8 cellular contexts compared by ENCODE assay signal in the genomic region with DNA sequence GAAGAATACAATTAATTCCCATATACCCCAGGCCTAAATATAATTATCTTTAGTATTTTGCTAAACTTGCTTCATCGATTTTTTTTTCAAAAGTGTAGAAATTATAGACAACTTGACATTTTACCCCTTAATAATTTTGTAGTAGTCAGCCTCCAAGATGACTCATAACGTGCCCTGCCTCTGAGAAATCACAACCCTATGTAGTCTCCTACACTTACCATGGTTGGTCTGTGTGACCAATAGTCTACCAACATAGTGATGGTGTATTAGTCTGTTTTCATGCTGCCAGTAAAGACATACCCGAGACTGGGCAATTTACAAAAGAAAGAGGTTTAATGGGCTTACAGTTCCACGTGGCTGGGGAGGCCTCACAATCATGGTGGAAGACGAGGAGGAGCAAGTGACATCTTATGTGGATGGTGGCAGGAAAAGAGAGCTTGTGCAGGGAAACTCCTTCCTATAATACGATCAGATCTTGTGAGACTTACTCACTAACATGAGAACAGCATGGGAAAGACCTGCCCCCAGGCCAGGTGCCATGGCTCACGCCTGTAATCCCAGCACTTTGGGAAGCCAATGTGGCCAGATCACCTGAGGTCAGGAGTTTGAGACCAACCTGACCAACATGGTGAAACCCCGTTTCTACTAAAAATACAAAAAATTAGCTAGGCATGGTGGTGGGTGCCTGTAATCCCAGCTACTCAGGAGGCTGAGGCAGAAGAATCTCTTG. TPM values are rescaled to one million over a fixed set of nuclear protein-coding genes. Genes with fewer than 3 reads are reported as not detected.
DNase-seq lines count a peak whose midpoint lies in the region; ATAC-seq, FAIRE-seq and TF ChIP-seq lines count a peak whose summit lies in the region.
"Not testable (repeated sequence)": the region's sequence is repeated elsewhere in the genome, so short reads cannot be mapped to it uniquely, and the experiment has no call there.

No MANE protein-coding gene starts in this region.

- not testable (repeated sequence) for H3K4me2 ChIP-seq in K562 (ENCODE audit: insufficient read depth, low read length)

- in situ Hi-C loops in K562 (cut with MboI) = not testable (repeated sequence)

- H3K9me3 Mint-ChIP-seq in mesothelial cell of epicardium = not testable (repeated sequence)

- TF ChIP-seq CTCF in K562 (IDR thresholded peaks at IDR 0.05 in 2 of 3, conservative IDR thresholded peaks at IDR 0.05 in 1 of 3; ENCODE audit: insufficient read depth in 2 of 3, low read depth in 1 of 3, low read length in 3 of 3); mesothelial cell of epicardium (IDR thresholded peaks at IDR 0.05; ENCODE audit: unreplicated experiment): not testable (repeated sequence)

- not testable (repeated sequence) for FAIRE-seq in K562 (lab: Jason Lieb, UNC); urothelium cell line (lab: Jason Lieb, UNC)

- H3K9ac ChIP-seq in K562 (ENCODE audit: insufficient read depth in 1 of 2, low read depth in 2 of 2, low read length in 2 of 2) = not testable (repeated sequence)

- H3K4me1 Mint-ChIP-seq in mesothelial cell of epicardium = peaks cover 27% of the 10 kb centered on the region

- ATAC-seq in GM18511 (IDR thresholded peaks at IDR 0.05; ENCODE audit: unreplicated experiment) (peak; percentile 53), GM21381 (IDR thresholded peaks at IDR 0.05; ENCODE audit: unreplicated experiment) (peak; percentile 47), HG02798 (IDR thresholded peaks at IDR 0.05; ENCODE audit: poor library complexity, unreplicated experiment) (peak; percentile 59), HG03442 (IDR thresholded peaks at IDR 0.05; ENCODE audit: unreplicated experiment) (peak; percentile 68)
- ATAC-seq in K562 = not testable (repeated sequence)

- not testable (repeated sequence) for TF ChIP-seq EP300 in K562 (IDR thresholded peaks at IDR 0.05; ENCODE audit: low read length)

- POLR2A ChIA-PET in K562 (lab: Yijun Ruan, JAX) = interaction anchor here (0.7 to 4.9 kb wide), 8 partner anchors 8 to 111 kb away, joined by 3 to 31 read pairs (median 4); a partner anchor contains a TSS

- intact Hi-C loops in K562 (cut with micrococcal nuclease) = not testable (repeated sequence)

- H4K20me1 ChIP-seq in K562 (replicated peaks; ENCODE audit: control insufficient read depth, insufficient read depth, low read length) = not testable (repeated sequence)

- not testable (repeated sequence) for TF ChIP-seq POLR2A in K562 (conservative IDR thresholded peaks at IDR 0.05)

- not testable (repeated sequence) for H3K27me3 Mint-ChIP-seq in mesothelial cell of epicardium (ENCODE audit: low read depth)

- TF ChIP-seq RAD21 in K562 (CRISPR knock-in tag; conservative IDR thresholded peaks at IDR 0.05 in 1 of 2, IDR thresholded peaks at IDR 0.05 in 1 of 2) = not testable (repeated sequence)

- not testable (repeated sequence) for H3K4me3 Mint-ChIP-seq in mesothelial cell of epicardium

- H3K36me3 Mint-ChIP-seq in mesothelial cell of epicardium = not testable (repeated sequence)

- not testable (repeated sequence) for H3K27me3 ChIP-seq in K562 (ENCODE audit: control insufficient read depth in 2 of 2, insufficient read depth in 2 of 2, low read length in 2 of 2)

- H3K27ac Mint-ChIP-seq in mesothelial cell of epicardium = peak overlapping the region; percentile 82

- H3K36me3 ChIP-seq in K562 (ENCODE audit: control insufficient read depth, insufficient read depth, low read length) = not testable (repeated sequence)

- DNase-seq in RPMI7951 (ENCODE audit: low read depth) (peak; percentile 66), urothelium cell line (ENCODE audit: low spot score) (peak; percentile 44)
- DNase-seq in K562 (ENCODE audit: extremely low read depth in 1 of 4, low spot score in 3 of 4); mesothelial cell of epicardium (ENCODE audit: low spot score in 2 of 2, unreplicated experiment in 2 of 2): not testable (repeated sequence)

- peaks cover 17% of the 10 kb centered on the region for H3K79me2 ChIP-seq in K562 (ENCODE audit: control insufficient read depth, insufficient read depth, low read length)

- not testable (repeated sequence) for H3K9me3 ChIP-seq in K562 (replicated peaks; ENCODE audit: control insufficient read depth, insufficient read depth, low read depth, low read length)

- H3K4me1 ChIP-seq in K562 (replicated peaks in 1 of 2; ENCODE audit: control insufficient read depth in 2 of 2, insufficient read depth in 2 of 2, low read length in 2 of 2) = peaks cover 39 to 42% of the 10 kb centered on the region in 2 experiments

- WGBS in K562 (ENCODE audit: insufficient coverage, low coverage, missing lambda C conversion rate) = 37% methylated on average over 8 of the region's 8 CpGs

- peak overlapping the region; percentile 30; the same call in 1 of the 3 replicates for H3K27ac ChIP-seq in K562 (ENCODE audit: extremely low read depth, low read depth, low read length)

- not testable (repeated sequence) for H3K4me3 ChIP-seq in K562

- CTCF ChIA-PET in K562 (lab: Yijun Ruan, JAX; ENCODE audit: low intra/inter-chr PET ratio) = interaction anchor here (1.1 kb wide), 1 partner anchor 10 kb away, joined by 3 read pairs; no protein-coding TSS in a partner anchor

- H3K9me1 ChIP-seq in K562 (ENCODE audit: control insufficient read depth, insufficient read depth, low read length) = not testable (repeated sequence)

- not testable (repeated sequence) for BruUV-seq in K562 (replicated peaks; lab: Mats Ljungman, UMichigan)

- H2AFZ ChIP-seq in K562 (ENCODE audit: low read depth, low read length) = peak overlapping the region; percentile 54; the same call in 1 of the 2 replicates

TF ChIP-seq in K562, 482 proteins besides CTCF, POLR2A, EP300 and RAD21 (continues in another document):
- TF ChIP-seq JUND (IDR thresholded peaks at IDR 0.05; ENCODE audit: borderline replicate concordance, low read depth, low read length) = peak; percentile 70
- TF ChIP-seq JUND (tag; IDR thresholded peaks at IDR 0.05; ENCODE audit: borderline replicate concordance, low read depth, low read length) = not testable (repeated sequence)
- TF ChIP-seq EHMT2 (IDR thresholded peaks at IDR 0.05) = peak; percentile 55
- TF ChIP-seq ZNF431 (CRISPR knock-in tag; IDR thresholded peaks at IDR 0.05) = 0 out of 2 replicates have a peak, but pooled peaks have one; percentile 33
- 0 out of 2 replicates have a peak, but pooled peaks have one; percentile 38 for TF ChIP-seq ZNF583 (CRISPR knock-in tag; IDR thresholded peaks at IDR 0.05)

RNA-seq across cellular contexts. Expression of a gene that starts 3.3 kb away (rescaled TPM):
- 4.0 and 4.1 TPM in 2 replicates for total RNA-seq in RPMI7951 (2014; rRNA removed; shearing (Covaris generic))
- total RNA-seq in K562 (2011; cell fraction: chromatin; rRNA removed; ENCODE audit: low replicate concordance) = 57.6 and 73.6 TPM in 2 replicates
- 41.8 and 51.0 TPM in 2 replicates for total RNA-seq in K562 (2011; cell fraction: nucleolus; rRNA removed)
- total RNA-seq in K562 (2011; cell fraction: nucleoplasm; rRNA removed) = 60.6 and 76.3 TPM in 2 replicates
- total RNA-seq in K562 (2014; rRNA removed) = 22.6 and 30.0 TPM in 2 replicates
- 68.2 and 86.7 TPM in 2 replicates for total RNA-seq in K562 (2014; rRNA removed; fragmentation: Illumina TruSeq; extraction: Trizol)
- total RNA-seq in K562 (2015; rRNA removed; fragmentation: Illumina TruSeq; extraction: Trizol) = 54.7 and 55.5 TPM in 2 replicates
- 119 and 121 TPM in 2 replicates for total RNA-seq in K562 (2021)
- 183 and 192 TPM in 2 replicates for polyA plus RNA-seq in K562 (2011; rRNA removed)
- polyA plus RNA-seq in K562 (2011; cell fraction: cytosol; rRNA removed) = 228 and 464 TPM in 2 replicates
- polyA plus RNA-seq in K562 (2011; cell fraction: nucleus; rRNA removed) = 27.2 and 28.4 TPM in 2 replicates
- polyA plus RNA-seq in K562 (2012) = 129 and 225 TPM in 2 replicates
- 140 and 144 TPM in 2 replicates for polyA plus RNA-seq in K562 (2014; fragmentation: Illumina TruSeq; extraction: Trizol)
- 10 to 100 TPM; 53.4 to 71.1 TPM for polyA plus RNA-seq in K562 (2014; fragmentation: Nextera tagmentation; extraction: Ambion mirVana)
- 109 and 128 TPM in 2 replicates for polyA plus RNA-seq in K562 (2014; rRNA removed)
- 176 TPM in 2 replicates for polyA minus RNA-seq in K562 (2011; rRNA and poly(A)+ RNA removed)
- 200 and 213 TPM in 2 replicates for polyA minus RNA-seq in K562 (2011; cell fraction: cytosol; rRNA and poly(A)+ RNA removed)
- 23.2 and 39.3 TPM in 2 replicates for polyA minus RNA-seq in K562 (2011; cell fraction: nucleus; rRNA and poly(A)+ RNA removed)
- total RNA-seq in mesothelial cell of epicardium = 22.5 to 26.4 TPM (median 24.8 TPM) in 3 replicates

RNA-seq across cellular contexts. Expression of a gene that starts 42.5 kb away (rescaled TPM):
- 18.7 and 22.3 TPM in 2 replicates for total RNA-seq in RPMI7951 (2014; rRNA removed; shearing (Covaris generic))
- 561 and 734 TPM in 2 replicates for total RNA-seq in K562 (2011; cell fraction: chromatin; rRNA removed; ENCODE audit: low replicate concordance)
- total RNA-seq in K562 (2011; cell fraction: nucleolus; rRNA removed) = 300 and 404 TPM in 2 replicates
- 460 and 488 TPM in 2 replicates for total RNA-seq in K562 (2011; cell fraction: nucleoplasm; rRNA removed)
- total RNA-seq in K562 (2014; rRNA removed) (68.1 and 82.1 TPM in 2 replicates), K562 (2014; rRNA removed; fragmentation: Illumina TruSeq; extraction: Trizol) (110 and 145 TPM in 2 replicates), K562 (2015; rRNA removed; fragmentation: Illumina TruSeq; extraction: Trizol) (73.8 and 74.1 TPM in 2 replicates), K562 (2021) (173 and 197 TPM in 2 replicates), mesothelial cell of epicardium (267 to 273 TPM (median 272 TPM) in 3 replicates)
- polyA plus RNA-seq in K562 (2011; rRNA removed) (363 and 456 TPM in 2 replicates), K562 (2014; fragmentation: Illumina TruSeq; extraction: Trizol) (97.2 and 107 TPM in 2 replicates), K562 (2014; fragmentation: Nextera tagmentation; extraction: Ambion mirVana) (100 to 1,000 TPM; 170 to 176 TPM), K562 (2014; rRNA removed) (113 and 116 TPM in 2 replicates)
- 108 and 266 TPM in 2 replicates for polyA plus RNA-seq in K562 (2011; cell fraction: cytosol; rRNA removed)
- polyA plus RNA-seq in K562 (2011; cell fraction: nucleus; rRNA removed) = 690 and 1,115 TPM in 2 replicates
- 113 TPM in 2 replicates for polyA plus RNA-seq in K562 (2012)
- 714 and 809 TPM in 2 replicates for polyA minus RNA-seq in K562 (2011; rRNA and poly(A)+ RNA removed)
- 187 and 222 TPM in 2 replicates for polyA minus RNA-seq in K562 (2011; cell fraction: cytosol; rRNA and poly(A)+ RNA removed)
- polyA minus RNA-seq in K562 (2011; cell fraction: nucleus; rRNA and poly(A)+ RNA removed) = 218 and 284 TPM in 2 replicates
